In genomic region chr11:65736810-65737209, GRCh38 we compare ENCODE assay signal across 2 cellular contexts.
TF ChIP-seq lines count a peak whose summit lies in the region.

No MANE protein-coding gene starts in this region.

TF ChIP-seq in HCT116, 20 proteins besides CTCF, POLR2A, EP300 and RAD21:
- TF ChIP-seq SIN3A (IDR thresholded peaks at IDR 0.05; ENCODE audit: low read depth) (no peak), CBX3 (IDR thresholded peaks at IDR 0.05; ENCODE audit: low read depth) (peak; percentile 36; the same call in 1 of the 2 replicates)

TF ChIP-seq in K562, 482 proteins besides CTCF, POLR2A, EP300 and RAD21:
- TF ChIP-seq ZFP36 (IDR thresholded peaks at IDR 0.05; ENCODE audit: low read depth, low read length, partially characterized antibody), result peak; percentile 58
- TF ChIP-seq, protein P1, sequence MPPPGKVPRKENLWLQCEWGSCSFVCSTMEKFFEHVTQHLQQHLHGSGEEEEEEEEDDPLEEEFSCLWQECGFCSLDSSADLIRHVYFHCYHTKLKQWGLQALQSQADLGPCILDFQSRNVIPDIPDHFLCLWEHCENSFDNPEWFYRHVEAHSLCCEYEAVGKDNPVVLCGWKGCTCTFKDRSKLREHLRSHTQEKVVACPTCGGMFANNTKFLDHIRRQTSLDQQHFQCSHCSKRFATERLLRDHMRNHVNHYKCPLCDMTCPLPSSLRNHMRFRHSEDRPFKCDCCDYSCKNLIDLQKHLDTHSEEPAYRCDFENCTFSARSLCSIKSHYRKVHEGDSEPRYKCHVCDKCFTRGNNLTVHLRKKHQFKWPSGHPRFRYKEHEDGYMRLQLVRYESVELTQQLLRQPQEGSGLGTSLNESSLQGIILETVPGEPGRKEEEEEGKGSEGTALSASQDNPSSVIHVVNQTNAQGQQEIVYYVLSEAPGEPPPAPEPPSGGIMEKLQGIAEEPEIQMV (tag; conservative IDR thresholded peaks at IDR 0.05; ENCODE audit: low read depth), result no peak
TF ChIP-seq in K562: peak in this region for 1.
